ENCODE assay signal across 10 cellular contexts in the genomic region with DNA sequence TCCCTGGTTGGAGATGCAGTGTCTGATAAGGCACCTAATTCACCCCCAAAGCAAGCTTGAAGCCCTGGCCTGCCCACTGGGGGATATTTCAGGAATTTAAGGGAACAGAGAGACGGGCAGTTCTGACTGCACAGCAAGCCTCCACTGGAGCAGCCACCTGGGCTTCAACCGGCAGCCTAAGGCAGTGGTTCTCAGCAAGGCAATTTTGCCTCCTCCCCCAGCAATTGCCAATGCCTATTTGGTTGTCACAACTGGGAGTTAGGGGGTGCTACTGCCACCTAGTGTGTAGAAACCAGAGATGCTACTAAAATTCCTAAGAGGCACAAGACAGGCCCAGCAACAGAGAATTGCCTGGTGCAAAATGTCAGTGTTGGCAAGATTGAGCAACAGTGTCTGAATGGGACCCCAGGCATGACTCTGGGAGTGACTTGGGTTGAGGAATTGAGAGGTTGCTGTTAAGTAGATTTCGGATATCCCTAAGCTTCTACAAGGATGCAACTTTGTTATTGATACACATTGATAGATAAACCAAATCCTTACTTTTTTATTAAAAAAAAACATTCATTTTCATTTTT. TPM values are rescaled to one million over a fixed set of nuclear protein-coding genes. Genes with fewer than 3 reads are reported as not detected.
DNase-seq lines count a peak whose midpoint lies in the region; ATAC-seq and TF ChIP-seq lines count a peak whose summit lies in the region.
"Had no signal": no experiment of that assay in that cellular context is flagged by ENCODE, and none has a peak within 500 bp of the region (broad histone marks: within the 10 kb centered on the region; RNA-seq: fewer than 3 reads in every experiment).

No MANE protein-coding gene starts in this region.

- TF ChIP-seq CTCF in AG09309 (IDR thresholded peaks at IDR 0.05; ENCODE audit: control insufficient read depth, insufficient read depth, low read depth, low read length, missing control alignments) (peak; percentile 14), GM12874 (IDR thresholded peaks at IDR 0.05; ENCODE audit: insufficient read depth, low read depth, low read length) (peak; percentile 26; the same call in 1 of the 2 replicates)

- H3K36me3 Mint-ChIP-seq in stimulated activated memory B cell treated with anti-CD40 and anti-IgM and Interleukin-4, amounts not matched to agents 10 μg/mL and 1 μg/mL and 100 μg/mL, for 72 hours: no peaks in the 10 kb centered on the region

- H3K9me3 Mint-ChIP-seq in stimulated activated memory B cell treated with anti-CD40 and anti-IgM and Interleukin-4, amounts not matched to agents 10 μg/mL and 1 μg/mL and 100 μg/mL, for 72 hours: peaks cover 9% of the 10 kb centered on the region

- ATAC-seq in stimulated activated memory B cell treated with anti-CD40 and anti-IgM and Interleukin-4, amounts not matched to agents 10 μg/mL and 1 μg/mL and 100 μg/mL, for 72 hours: no peak
- no peak for ATAC-seq in esophagus mucosa
- no peak for ATAC-seq in GM21528 (IDR thresholded peaks at IDR 0.05; ENCODE audit: low FRiP score, unreplicated experiment)

- H3K27me3 Mint-ChIP-seq in stimulated activated memory B cell treated with anti-CD40 and anti-IgM and Interleukin-4, amounts not matched to agents 10 μg/mL and 1 μg/mL and 100 μg/mL, for 72 hours: no peaks in the 10 kb centered on the region

- no peaks in the 10 kb centered on the region for H3K4me1 Mint-ChIP-seq in stimulated activated memory B cell treated with anti-CD40 and anti-IgM and Interleukin-4, amounts not matched to agents 10 μg/mL and 1 μg/mL and 100 μg/mL, for 72 hours

- DNase-seq in AG09309 (ENCODE audit: low read depth) (no peak), RKO (ENCODE audit: low spot score) (peak; percentile 68), iPS DF 19.7 (ENCODE audit: low read depth, low spot score) (peak; percentile 65)
- DNase-seq in activated naive CD4-positive, alpha-beta T cell treated with Interleukin-2 at 50 U/mL for 16 hours: no peak
- DNase-seq: activated CD4-positive, alpha-beta T cell treated with anti-CD3 and anti-CD28 coated beads, Interleukin-2, amount 50 U/mL, for 1 hour; stimulated activated naive CD4-positive, alpha-beta T cell treated with Interleukin-2 at 50 U/mL for 16 hours had no signal

- H3K4me3 ChIP-seq in AG09309 (ENCODE audit: control insufficient read depth, low read depth, low read length): no peak overlapping the region

- H3K27ac Mint-ChIP-seq in stimulated activated memory B cell treated with anti-CD40 and anti-IgM and Interleukin-4, amounts not matched to agents 10 μg/mL and 1 μg/mL and 100 μg/mL, for 72 hours: no peak overlapping the region

- no peak overlapping the region for H3K4me3 Mint-ChIP-seq in stimulated activated memory B cell treated with anti-CD40 and anti-IgM and Interleukin-4, amounts not matched to agents 10 μg/mL and 1 μg/mL and 100 μg/mL, for 72 hours

RNA-seq across cellular contexts. Expression of gene CTSL, which starts 58.7 kb away (rescaled TPM):
- total RNA-seq in esophagus mucosa: 35.0 TPM

Comparison
In these comparisons a context has a peak if more than half of its experiments do, and no peak if none do; other contexts are left out.
1. DNase-seq: peak in RKO (single experiment) and iPS DF 19.7 (single experiment); none in AG09309 (single experiment) and activated naive CD4-positive, alpha-beta T cell treated with Interleukin-2 at 50 U/mL for 16 hours (single experiment).